9 cellular contexts compared by ENCODE assay signal in the genomic region with DNA sequence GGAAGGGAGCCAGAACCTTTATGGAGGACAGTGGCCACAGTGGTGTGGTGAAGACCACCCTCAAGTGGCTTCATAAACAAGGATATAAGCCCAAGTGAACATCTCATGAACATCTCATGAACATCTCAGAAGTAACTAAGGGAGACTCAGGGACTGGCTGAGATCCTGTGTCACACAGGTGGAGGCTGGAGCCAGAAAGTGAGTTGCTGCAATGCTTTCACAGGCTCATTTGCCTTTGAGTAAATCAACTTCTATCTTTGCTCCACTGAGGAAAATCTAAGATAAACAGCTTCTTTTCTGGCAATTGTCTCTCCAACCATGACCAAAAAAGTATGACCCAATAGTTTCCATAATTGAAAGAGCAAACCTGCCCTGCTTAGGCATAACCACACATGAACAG.
"Had no signal": no experiment of that assay in that cellular context is flagged by ENCODE, and none has a peak within 500 bp of the region (broad histone marks: within the 10 kb centered on the region; RNA-seq: fewer than 3 reads in every experiment).

No MANE protein-coding gene starts in this region.

- FAIRE-seq: K562 had no signal

- H3K9me3 ChIP-seq: HAP-1 had no signal

- H3K4me3 ChIP-seq: GM23248, HAP-1, K562 had no signal

- H3K36me3 ChIP-seq: HAP-1 had no signal

- H3K4me3 Mint-ChIP-seq: HFFc6 had no signal

- H3K27ac ChIP-seq: GM23248, HL-60 had no signal

- DNase-seq: GM23248, GOT3, H7, HFFc6, IMR-90 had no signal

- ATAC-seq: HCT116, K562 had no signal

- H2AFZ ChIP-seq: GM23248 had no signal

- H3K9ac ChIP-seq: GM23248 had no signal

- H3K27ac Mint-ChIP-seq: HFFc6 had no signal

- H3K4me1 ChIP-seq: HAP-1 had no signal
